Comparison of ENCODE assay signal across 8 cellular contexts in genomic region chr5:122458278-122458872, GRCh38.
DNase-seq lines count a peak whose midpoint lies in the region; ATAC-seq and TF ChIP-seq lines count a peak whose summit lies in the region.

No MANE protein-coding gene starts in this region.

- H3K9me3 Mint-ChIP-seq in activated B cell treated with CpG ODN at 0.5 μM for 24 hours (no peaks in the 10 kb centered on the region), mesothelial cell of epicardium (no peaks in the 10 kb centered on the region)
- H3K9me3 Mint-ChIP-seq in activated T-cell treated with anti-CD3 and anti-CD28 coated beads, Interleukin-2, amount 50 U/mL, for 4 hours, result no peaks in the 10 kb centered on the region

- no peaks in the 10 kb centered on the region for H3K36me3 Mint-ChIP-seq in activated B cell treated with CpG ODN at 0.5 μM for 24 hours (ENCODE audit: low read depth)
- H3K36me3 Mint-ChIP-seq in mesothelial cell of epicardium, result peaks cover 51% of the 10 kb centered on the region
- no peaks in the 10 kb centered on the region for H3K36me3 Mint-ChIP-seq in activated T-cell treated with anti-CD3 and anti-CD28 coated beads, Interleukin-2, amount 50 U/mL, for 4 hours (ENCODE audit: insufficient read depth)

- no peak overlapping the region for H3K4me3 ChIP-seq in lower leg skin (ENCODE audit: low read depth, poor library complexity, severe bottlenecking)

- H3K27ac Mint-ChIP-seq in activated B cell treated with CpG ODN at 0.5 μM for 24 hours, result no peak overlapping the region
- H3K27ac Mint-ChIP-seq in mesothelial cell of epicardium, result no peak overlapping the region

- CTCF ChIA-PET in activated B cell treated with CpG ODN at 0.5 μM for 24 hours (lab: Charles Lee), result no interaction called here

- TF ChIP-seq CTCF in activated B cell treated with CpG ODN at 0.5 μM for 24 hours (IDR thresholded peaks at IDR 0.05) (peak; percentile 27), mesothelial cell of epicardium (IDR thresholded peaks at IDR 0.05; ENCODE audit: unreplicated experiment) (peak; percentile 57), lower leg skin (IDR thresholded peaks at IDR 0.05) (no peak)

- TF ChIP-seq POLR2A in lower leg skin (IDR thresholded peaks at IDR 0.05), result no peak

- POLR2A ChIA-PET in activated B cell treated with CpG ODN at 0.5 μM for 24 hours (lab: Charles Lee), result no interaction called here

- intact Hi-C loops in activated B cell treated with CpG ODN at 0.5 μM for 24 hours (cut with micrococcal nuclease) (loop anchor here (2.0 kb wide), 1 partner anchor 912 kb away; no protein-coding TSS in a partner anchor), lower leg skin (cut with DNase I; ENCODE audit: low total_unique reads) (no loop called here)

- ATAC-seq in GM19438 (IDR thresholded peaks at IDR 0.05; ENCODE audit: low read depth, unreplicated experiment) (peak; percentile 67), HG03521 (IDR thresholded peaks at IDR 0.05; ENCODE audit: unreplicated experiment) (peak; percentile 58), activated B cell treated with CpG ODN at 0.5 μM for 24 hours (ENCODE audit: low read depth) (no peak), HG02840 (IDR thresholded peaks at IDR 0.05; ENCODE audit: low FRiP score, unreplicated experiment) (no peak)
- no peak for ATAC-seq in activated T-cell treated with anti-CD3 and anti-CD28 coated beads, Interleukin-2, amount 50 U/mL, for 4 hours

- peaks cover 15% of the 10 kb centered on the region for H3K27me3 Mint-ChIP-seq in activated B cell treated with CpG ODN at 0.5 μM for 24 hours
- H3K27me3 Mint-ChIP-seq in mesothelial cell of epicardium (ENCODE audit: low read depth), result no peaks in the 10 kb centered on the region
- peaks cover 4% of the 10 kb centered on the region for H3K27me3 Mint-ChIP-seq in activated T-cell treated with anti-CD3 and anti-CD28 coated beads, Interleukin-2, amount 50 U/mL, for 4 hours (ENCODE audit: low read depth)

- DNase-seq in Daoy (ENCODE audit: low read depth), result peak; percentile 19
- no peak for DNase-seq in activated B cell treated with CpG ODN at 0.5 μM for 24 hours
- no peak for DNase-seq in mesothelial cell of epicardium (ENCODE audit: low spot score in 2 of 2, unreplicated experiment in 2 of 2)
- no peak for DNase-seq in activated T-cell treated with anti-CD3 and anti-CD28 coated beads, Interleukin-2, amount 50 U/mL, for 4 hours
- no peak for DNase-seq in lower leg skin (ENCODE audit: low spot score in 2 of 2)

- 87 to 88% methylated on average over 8 of the region's 8 CpGs for WGBS in lower leg skin, 2 donors

- H3K4me1 Mint-ChIP-seq in activated B cell treated with CpG ODN at 0.5 μM for 24 hours (no peaks in the 10 kb centered on the region), mesothelial cell of epicardium (peaks cover 32% of the 10 kb centered on the region)
- no peaks in the 10 kb centered on the region for H3K4me1 Mint-ChIP-seq in activated T-cell treated with anti-CD3 and anti-CD28 coated beads, Interleukin-2, amount 50 U/mL, for 4 hours (ENCODE audit: low read depth)

- no peak overlapping the region for H3K4me3 Mint-ChIP-seq in activated B cell treated with CpG ODN at 0.5 μM for 24 hours
- no peak overlapping the region for H3K4me3 Mint-ChIP-seq in mesothelial cell of epicardium
- no peak overlapping the region for H3K4me3 Mint-ChIP-seq in activated T-cell treated with anti-CD3 and anti-CD28 coated beads, Interleukin-2, amount 50 U/mL, for 4 hours

Comparison
In these comparisons a context has a peak if more than half of its experiments do, and no peak if none do; other contexts are left out.
1. ATAC-seq: peak in GM19438 (single experiment) and HG03521 (single experiment); none in activated B cell treated with CpG ODN at 0.5 μM for 24 hours (single experiment), HG02840 (single experiment) and activated T-cell treated with anti-CD3 and anti-CD28 coated beads, Interleukin-2, amount 50 U/mL, for 4 hours (0 of 2).
2. CTCF ChIP-seq: peak in activated B cell treated with CpG ODN at 0.5 μM for 24 hours (single experiment) and mesothelial cell of epicardium (single experiment); none in lower leg skin (0 of 3).